ENCODE assay signal across 8 cellular contexts in genomic region chr1:200888349-200888838, GRCh38. TPM values are rescaled to one million over a fixed set of nuclear protein-coding genes. Genes with fewer than 3 reads are reported as not detected.
DNase-seq lines count a peak whose midpoint lies in the region; ATAC-seq and TF ChIP-seq lines count a peak whose summit lies in the region.

No MANE protein-coding gene starts in this region.

- peak; percentile 98 for ATAC-seq in DND-41 (ENCODE audit: insufficient read depth, low read depth)
- peak; percentile 90 for ATAC-seq in GM19467 (IDR thresholded peaks at IDR 0.05; ENCODE audit: unreplicated experiment)
- ATAC-seq in HG03571 (IDR thresholded peaks at IDR 0.05; ENCODE audit: unreplicated experiment) = peak; percentile 92
- peak; percentile 65 for ATAC-seq in upper lobe of right lung

- no peaks in the 10 kb centered on the region for H3K79me2 ChIP-seq in DND-41 (ENCODE audit: insufficient read depth, low read length)

- peak overlapping the region; percentile 29; the same call in 1 of the 2 replicates for H3K9ac ChIP-seq in DND-41 (ENCODE audit: low read depth, low read length)

- intact Hi-C loops in upper lobe of right lung (cut with DNase I) = no loop called here

- H3K27ac ChIP-seq in DND-41 (ENCODE audit: low read length) (peak overlapping the region; percentile 68), upper lobe of right lung (peak overlapping the region; percentile 30)

- no peak overlapping the region for H3K4me3 ChIP-seq in DND-41 (ENCODE audit: low read depth in 1 of 2, low read length in 2 of 2)
- H3K4me3 ChIP-seq in upper lobe of right lung = no peak overlapping the region

- H3K27me3 ChIP-seq in DND-41 (ENCODE audit: insufficient read depth, low read length, poor library complexity) (no peaks in the 10 kb centered on the region), upper lobe of right lung (peaks cover 21% of the 10 kb centered on the region)

- peak overlapping the region; percentile 49; the same call in 1 of the 2 replicates for H3K4me2 ChIP-seq in DND-41 (ENCODE audit: insufficient read depth, low read length)

- H3K9me3 ChIP-seq in DND-41 (ENCODE audit: insufficient read depth, low read length, severe bottlenecking) (no peaks in the 10 kb centered on the region), upper lobe of right lung (no peaks in the 10 kb centered on the region)

- H4K20me1 ChIP-seq in DND-41 (ENCODE audit: insufficient read depth, low read length) = no peaks in the 10 kb centered on the region

- peak; percentile 91 for DNase-seq in DND-41
- DNase-seq in activated CD4-positive, CD25-positive, alpha-beta regulatory T cell treated with anti-CD3 and anti-CD28 coated beads, Interleukin-2, amount 50 U/mL, for 72 hours = peak; percentile 66
- peak; percentile 25 for DNase-seq in iris pigment epithelial cell (ENCODE audit: low read depth)
- DNase-seq in upper lobe of right lung = no peak
- DNase-seq in globus pallidus (ENCODE audit: low spot score) = no peak
- DNase-seq in HCEC 1CT = no peak

- H3K4me1 ChIP-seq in DND-41 (ENCODE audit: insufficient read depth, low read length) (peaks cover 35% of the 10 kb centered on the region), upper lobe of right lung (peaks cover 17% of the 10 kb centered on the region)

- peak overlapping the region; percentile 30; the same call in 1 of the 2 replicates for H2AFZ ChIP-seq in DND-41 (ENCODE audit: low read depth, low read length)

- H3K36me3 ChIP-seq in DND-41 (ENCODE audit: insufficient read depth, low read length) = no peaks in the 10 kb centered on the region
- H3K36me3 ChIP-seq in upper lobe of right lung = no peaks in the 10 kb centered on the region

- TF ChIP-seq CTCF in DND-41 (IDR thresholded peaks at IDR 0.05; ENCODE audit: borderline replicate concordance, extremely low read depth, low read length, poor library complexity, severe bottlenecking) = no peak
- no peak for TF ChIP-seq CTCF in upper lobe of right lung (IDR thresholded peaks at IDR 0.05)

RNA-seq across cellular contexts. Expression of gene INAVA, which starts 6.3 kb away (rescaled TPM):
- 9.0 TPM for total RNA-seq in upper lobe of right lung

RNA-seq across cellular contexts. Expression of gene GPR25, which starts 15.6 kb away (rescaled TPM):
- total RNA-seq in upper lobe of right lung = 0.32 TPM

Comparison
In these comparisons a context has a peak if more than half of its experiments do, and no peak if none do; other contexts are left out.
1. DNase-seq: peak in DND-41 (single experiment), activated CD4-positive, CD25-positive, alpha-beta regulatory T cell treated with anti-CD3 and anti-CD28 coated beads, Interleukin-2, amount 50 U/mL, for 72 hours (single experiment) and iris pigment epithelial cell (single experiment); none in upper lobe of right lung (single experiment), globus pallidus (single experiment) and HCEC 1CT (single experiment).
2. Peak in every context shown above with its lines, with median percentiles within 50 percentile points of each other: ATAC-seq.